ENCODE assay signal across 8 cellular contexts in the genomic region with DNA sequence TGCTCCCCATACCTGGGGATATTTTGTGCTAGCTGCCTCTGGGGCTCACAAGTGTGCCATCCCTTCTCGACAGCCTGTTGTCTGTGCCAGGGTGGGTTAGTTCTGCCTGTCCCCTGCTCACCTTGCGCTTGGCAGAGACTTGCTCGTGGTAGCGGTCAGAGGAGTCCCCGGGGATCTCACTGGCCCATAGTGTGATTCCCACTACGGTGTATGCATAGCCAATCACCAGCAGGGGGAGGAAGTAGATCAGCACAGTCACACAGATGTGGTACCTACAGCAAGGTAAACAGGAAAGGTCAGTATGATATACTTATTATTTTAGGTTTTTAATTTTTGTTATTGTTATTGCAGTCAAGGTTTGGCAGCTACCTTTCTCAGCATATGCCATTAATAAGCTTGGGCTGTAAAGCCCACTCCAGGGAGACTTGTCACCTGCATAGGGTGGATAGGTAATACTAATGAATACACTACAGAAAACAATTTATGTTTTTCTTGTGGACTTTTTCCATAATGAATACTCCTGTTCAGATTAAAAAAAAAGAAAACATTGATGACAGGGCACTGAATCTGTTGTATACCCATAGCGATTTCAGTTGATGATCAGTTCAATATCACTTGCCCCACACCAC.
DNase-seq lines count a peak whose midpoint lies in the region; FAIRE-seq and TF ChIP-seq lines count a peak whose summit lies in the region.

No MANE protein-coding gene starts in this region.

- TF ChIP-seq CTCF in GM10266 (IDR thresholded peaks at IDR 0.05; ENCODE audit: control insufficient read depth, insufficient read depth, low read depth, missing control alignments) (peak; percentile 84), LNCaP clone FGC (IDR thresholded peaks at IDR 0.05; ENCODE audit: control insufficient read depth, extremely low read depth, insufficient read depth) (peak; percentile 89)

- no peak for FAIRE-seq in H54 (lab: Jason Lieb, UNC)

- peak; percentile 43 for DNase-seq in A172 (ENCODE audit: low spot score)
- peak; percentile 51 for DNase-seq in GM10266 (ENCODE audit: extremely low spot score)
- peak; percentile 26 for DNase-seq in H54 (ENCODE audit: insufficient read length, low spot score)
- DNase-seq in LNCaP clone FGC (ENCODE audit: low read depth), result no peak
- peak; percentile 55 for DNase-seq in SW480 (ENCODE audit: low spot score)
- DNase-seq in iPS-NIHi11 (ENCODE audit: low spot score), result peak; percentile 68
- no peak for DNase-seq in stimulated activated naive CD4-positive, alpha-beta T cell treated with Interleukin-2 at 50 U/mL for 16 hours (lab: John Stamatoyannopoulos, UW)
- DNase-seq in UCSD-AML1 (lab: John Stamatoyannopoulos, UW; ENCODE audit: unreplicated experiment), result no peak

- H3K4me3 ChIP-seq in LNCaP clone FGC (ENCODE audit: low read depth, low read length), result no peak overlapping the region

- TF ChIP-seq POLR2A in H54 (IDR thresholded peaks at IDR 0.05; ENCODE audit: low read depth, low read length), result no peak

Comparison
In these comparisons a context has a peak if more than half of its experiments do, and no peak if none do; other contexts are left out.
1. DNase-seq: peak in A172 (single experiment), GM10266 (single experiment), H54 (single experiment), SW480 (single experiment) and iPS-NIHi11 (single experiment); none in LNCaP clone FGC (single experiment), stimulated activated naive CD4-positive, alpha-beta T cell treated with Interleukin-2 at 50 U/mL for 16 hours (single experiment) and UCSD-AML1 (single experiment).